15 cellular contexts compared by ENCODE assay signal in genomic region chr22:17114958-17115235, GRCh38. TPM values are rescaled to one million over a fixed set of nuclear protein-coding genes. Genes with fewer than 3 reads are reported as not detected.
DNase-seq lines count a peak whose midpoint lies in the region; ATAC-seq and TF ChIP-seq lines count a peak whose summit lies in the region.
"Had no signal": no experiment of that assay in that cellular context is flagged by ENCODE, and none has a peak within 500 bp of the region (broad histone marks: within the 10 kb centered on the region; RNA-seq: fewer than 3 reads in every experiment).

No MANE protein-coding gene starts in this region.

- H3K27me3 ChIP-seq in sigmoid colon (peaks cover 6 to 19% (median 11%) of the 10 kb centered on the region in 3 donors), right cardiac atrium (ENCODE audit: control insufficient read depth, insufficient read depth) (no peaks in the 10 kb centered on the region)

- peaks cover 20% of the 10 kb centered on the region for H3K27me3 Mint-ChIP-seq in activated naive CD4-positive, alpha-beta T cell treated with anti-CD3 and anti-CD28 coated beads, Interleukin-2, amount 10 ng/mL, durations not matched to agents 7 days and 5 days
- H3K27me3 Mint-ChIP-seq in endothelial cell (ENCODE audit: unreplicated experiment) = peaks cover 20% of the 10 kb centered on the region

- no peak for TF ChIP-seq EP300 in sigmoid colon (IDR thresholded peaks at IDR 0.05)

- peaks cover 64% of the 10 kb centered on the region for H3K4me1 Mint-ChIP-seq in activated naive CD4-positive, alpha-beta T cell treated with anti-CD3 and anti-CD28 coated beads, Interleukin-2, amount 10 ng/mL, durations not matched to agents 7 days and 5 days
- peaks cover 60% of the 10 kb centered on the region for H3K4me1 Mint-ChIP-seq in endothelial cell (ENCODE audit: unreplicated experiment)

- H3K27ac ChIP-seq in KOPT-K1 (ENCODE audit: low read depth, low read length, poor library complexity, severe bottlenecking) (peak overlapping the region; percentile 68), caudate nucleus (ENCODE audit: low read depth, low read length) (peak overlapping the region; percentile 44), sigmoid colon (no peak overlapping the region), right cardiac atrium (ENCODE audit: low read length) (no peak overlapping the region)

- intact Hi-C loops in sigmoid colon (cut with DNase I) (no loop called here), right cardiac atrium (cut with DNase I) (no loop called here)

- no peak for TF ChIP-seq POLR2A in sigmoid colon (IDR thresholded peaks at IDR 0.05)

- CTCF ChIA-PET in activated naive CD4-positive, alpha-beta T cell treated with anti-CD3 and anti-CD28 coated beads, Interleukin-2, amount 10 ng/mL, durations not matched to agents 7 days and 5 days (lab: Charles Lee) = no interaction called here

- ATAC-seq in activated naive CD4-positive, alpha-beta T cell treated with anti-CD3 and anti-CD28 coated beads, Interleukin-2, amount 50 U/mL, for 72 hours = no peak
- no peak for ATAC-seq in right cardiac atrium

- no peaks in the 10 kb centered on the region for H3K9me3 ChIP-seq in KOPT-K1 (ENCODE audit: insufficient read depth, low read length, poor library complexity, severe bottlenecking)
- H3K9me3 ChIP-seq in sigmoid colon = no peaks in the 10 kb centered on the region
- H3K9me3 ChIP-seq in right cardiac atrium (ENCODE audit: control insufficient read depth, low read length) = no peaks in the 10 kb centered on the region

- peak overlapping the region; percentile 86 for H3K27ac Mint-ChIP-seq in activated naive CD4-positive, alpha-beta T cell treated with anti-CD3 and anti-CD28 coated beads, Interleukin-2, amount 10 ng/mL, durations not matched to agents 7 days and 5 days
- H3K27ac Mint-ChIP-seq in activated naive CD4-positive, alpha-beta T cell treated with anti-CD3 and anti-CD28 coated beads, Interleukin-2, amount 50 U/mL, for 72 hours = peak overlapping the region in 1 of 2 donors; percentile 37
- H3K27ac Mint-ChIP-seq in endothelial cell (ENCODE audit: unreplicated experiment) = no peak overlapping the region
- H3K27ac Mint-ChIP-seq: IgD-negative memory B cell had no signal

- H3K4me3 ChIP-seq in sigmoid colon (no peak overlapping the region), right cardiac atrium (ENCODE audit: low read length) (no peak overlapping the region)

- H3K4me1 ChIP-seq in sigmoid colon (no peaks in the 10 kb centered on the region), right cardiac atrium (ENCODE audit: control insufficient read depth, insufficient read depth, low read length) (no peaks in the 10 kb centered on the region)

- H3K9me3 Mint-ChIP-seq in activated naive CD4-positive, alpha-beta T cell treated with anti-CD3 and anti-CD28 coated beads, Interleukin-2, amount 10 ng/mL, durations not matched to agents 7 days and 5 days = no peaks in the 10 kb centered on the region
- H3K9me3 Mint-ChIP-seq in activated naive CD4-positive, alpha-beta T cell treated with anti-CD3 and anti-CD28 coated beads, Interleukin-2, amount 50 U/mL, for 72 hours = no peaks in the 10 kb centered on the region
- H3K9me3 Mint-ChIP-seq in endothelial cell (ENCODE audit: unreplicated experiment) = no peaks in the 10 kb centered on the region
- H3K9me3 Mint-ChIP-seq: IgD-negative memory B cell had no signal

- H3K36me3 ChIP-seq in KOPT-K1 (ENCODE audit: insufficient read depth, low read length) (peaks cover 12% of the 10 kb centered on the region), sigmoid colon (peaks cover 0 to 2% (median under 1%) of the 10 kb centered on the region in 4 donors)

- peaks cover 23% of the 10 kb centered on the region for H3K36me3 Mint-ChIP-seq in activated naive CD4-positive, alpha-beta T cell treated with anti-CD3 and anti-CD28 coated beads, Interleukin-2, amount 10 ng/mL, durations not matched to agents 7 days and 5 days
- peaks cover 0 to 8% of the 10 kb centered on the region in 2 donors for H3K36me3 Mint-ChIP-seq in activated naive CD4-positive, alpha-beta T cell treated with anti-CD3 and anti-CD28 coated beads, Interleukin-2, amount 50 U/mL, for 72 hours
- H3K36me3 Mint-ChIP-seq in endothelial cell (ENCODE audit: low read depth, unreplicated experiment) = peaks cover 27% of the 10 kb centered on the region

- no peak for TF ChIP-seq CTCF in sigmoid colon (IDR thresholded peaks at IDR 0.05)
- TF ChIP-seq CTCF in endothelial cell (IDR thresholded peaks at IDR 0.05; ENCODE audit: unreplicated experiment) = no peak

- DNase-seq in activated naive CD4-positive, alpha-beta T cell treated with anti-CD3 and anti-CD28 coated beads, Interleukin-2, amount 10 ng/mL, durations not matched to agents 7 days and 5 days = no peak
- no peak for DNase-seq in activated naive CD4-positive, alpha-beta T cell treated with anti-CD3 and anti-CD28 coated beads, Interleukin-2, amount 50 U/mL, for 72 hours (ENCODE audit: low spot score in 2 of 2)
- DNase-seq in caudate nucleus (lab: John Stamatoyannopoulos, UW) (no peak), sigmoid colon (peak; percentile 57), endothelial cell (ENCODE audit: low spot score) (no peak), HK-2 (ENCODE audit: unreplicated experiment) (no peak), right cardiac atrium (no peak)
- DNase-seq: Calu3, HCEC 1CT, MV-4-11, NCI-H1417 treated with DMSO at 0.1 percent for 48 hours, NCI-H2029 treated with DMSO at 0.1 percent for 48 hours, NCI-H510A treated with DMSO at 0.1 percent for 48 hours had no signal

- WGBS in sigmoid colon, 2 donors = 88 to 89% methylated on average over 8 of the region's 8 CpGs
- WGBS in right cardiac atrium = 84% methylated on average over 8 of the region's 8 CpGs

- H3K4me3 Mint-ChIP-seq in activated naive CD4-positive, alpha-beta T cell treated with anti-CD3 and anti-CD28 coated beads, Interleukin-2, amount 10 ng/mL, durations not matched to agents 7 days and 5 days = no peak overlapping the region
- no peak overlapping the region for H3K4me3 Mint-ChIP-seq in endothelial cell (ENCODE audit: unreplicated experiment)
- H3K4me3 Mint-ChIP-seq: IgD-negative memory B cell had no signal

RNA-seq across cellular contexts. Expression of gene TMEM121B, which starts 6.3 kb away (rescaled TPM):
- under 1 TPM; 0.05 to 0.10 TPM for total RNA-seq in activated naive CD4-positive, alpha-beta T cell treated with anti-CD3 and anti-CD28 coated beads, Interleukin-2, amount 50 U/mL, for 72 hours
- under 1 TPM in 3 of 4 donors, not detected in 1; 0.36 to 0.54 (median 0.49) TPM for total RNA-seq in sigmoid colon
- under 1 TPM in 1 of 3 donors, not detected in 2; 0.17 TPM for polyA plus RNA-seq in sigmoid colon
- total RNA-seq in endothelial cell (ENCODE audit: unreplicated experiment) = 62.2 TPM
- total RNA-seq in right cardiac atrium = 1 to 10 TPM in 3 of 4 donors, under 1 TPM in 1; 0.56 to 1.9 (median 1.1) TPM
- 0.68 TPM for polyA plus RNA-seq in right cardiac atrium
- polyA plus RNA-seq: IgD-negative memory B cell had no signal

RNA-seq across cellular contexts. Expression of gene IL17RA, which starts 30.1 kb away (rescaled TPM):
- 10 to 100 TPM; 12.4 to 16.3 TPM for total RNA-seq in activated naive CD4-positive, alpha-beta T cell treated with anti-CD3 and anti-CD28 coated beads, Interleukin-2, amount 50 U/mL, for 72 hours
- total RNA-seq in sigmoid colon = 1 to 10 TPM; 7.5 to 8.6 (median 8.4) TPM
- polyA plus RNA-seq in sigmoid colon = 10 to 100 TPM in 1 of 3 donors, 1 to 10 TPM in 2; 1.2 to 10.4 (median 3.9) TPM
- total RNA-seq in endothelial cell (ENCODE audit: unreplicated experiment) = 63.7 TPM
- 10 to 100 TPM in 3 of 4 donors, 1 to 10 TPM in 1; 8.7 to 13.4 (median 12.6) TPM for total RNA-seq in right cardiac atrium
- 4.6 TPM for polyA plus RNA-seq in right cardiac atrium

RNA-seq across cellular contexts. Expression of gene HDHD5, which starts 44.2 kb away (rescaled TPM):
- total RNA-seq in activated naive CD4-positive, alpha-beta T cell treated with anti-CD3 and anti-CD28 coated beads, Interleukin-2, amount 50 U/mL, for 72 hours = 10 to 100 TPM; 22.0 to 71.3 TPM
- total RNA-seq in sigmoid colon (10 to 100 TPM; 26.7 to 39.3 (median 34.4) TPM), endothelial cell (ENCODE audit: unreplicated experiment) (60.5 TPM), right cardiac atrium (10 to 100 TPM; 28.2 to 41.2 (median 35.9) TPM)
- polyA plus RNA-seq in sigmoid colon (10 to 100 TPM; 27.0 to 49.0 (median 33.5) TPM), right cardiac atrium (37.9 TPM)

Comparison
In these comparisons a context has a peak if more than half of its experiments do, and no peak if none do; other contexts are left out.
1. H3K27ac ChIP-seq: peak in KOPT-K1 (single experiment) and caudate nucleus (single experiment); none in sigmoid colon (0 of 4) and right cardiac atrium (single experiment).
2. RNA of gene TMEM121B, which starts 6.3 kb away (total RNA-seq): 62.2 TPM in endothelial cell (single experiment); 0.56 to 1.9 TPM in right cardiac atrium, 0.36 to 0.54 TPM in sigmoid colon and 0.05 to 0.10 TPM in activated naive CD4-positive, alpha-beta T cell treated with anti-CD3 and anti-CD28 coated beads, Interleukin-2, amount 50 U/mL, for 72 hours; every median in the first group is over 10 times any median in the second.